8 cellular contexts compared by ENCODE assay signal in genomic region chr6:43454290-43455033, GRCh38. TPM values are rescaled to one million over a fixed set of nuclear protein-coding genes. Genes with fewer than 3 reads are reported as not detected.
DNase-seq lines count a peak whose midpoint lies in the region; ATAC-seq and TF ChIP-seq lines count a peak whose summit lies in the region.

No MANE protein-coding gene starts in this region.

- peak overlapping the region; percentile 80 for H3K4me2 ChIP-seq in Karpas-422 (ENCODE audit: low read depth, low read length, poor library complexity, severe bottlenecking)

- peak overlapping the region; percentile 72 for H3K4me3 ChIP-seq in Karpas-422 (ENCODE audit: low read length)

- no peaks in the 10 kb centered on the region for H4K20me1 ChIP-seq in Karpas-422 (ENCODE audit: insufficient read depth, low read depth, low read length)

- no peak overlapping the region for H2AFZ ChIP-seq in Karpas-422 (ENCODE audit: low read length)

- H3K9ac ChIP-seq in Karpas-422 (ENCODE audit: low read length), result peak overlapping the region; percentile 69

- H3K27ac ChIP-seq in Karpas-422 (ENCODE audit: low read length) (no peak overlapping the region), substantia nigra (ENCODE audit: low read depth, low read length, poor library complexity, severe bottlenecking) (peak overlapping the region; percentile 43)

- peak; percentile 93 for TF ChIP-seq CTCF in GM13976 (IDR thresholded peaks at IDR 0.05; ENCODE audit: borderline replicate concordance, control extremely low read depth, extremely low read depth, insufficient read depth, missing control alignments)

- H3K27ac Mint-ChIP-seq in activated naive CD4-positive, alpha-beta T cell treated with anti-CD3 and anti-CD28 coated beads, Interleukin-2, amount 50 U/mL, for 72 hours, result no peak overlapping the region

- H3K79me2 ChIP-seq in Karpas-422 (ENCODE audit: low read length), result no peaks in the 10 kb centered on the region

- peaks cover 0 to 6% of the 10 kb centered on the region in 2 donors for H3K36me3 Mint-ChIP-seq in activated naive CD4-positive, alpha-beta T cell treated with anti-CD3 and anti-CD28 coated beads, Interleukin-2, amount 50 U/mL, for 72 hours

- H3K4me1 ChIP-seq in Karpas-422 (ENCODE audit: low read length), result peaks cover 12% of the 10 kb centered on the region

- peaks cover 5% of the 10 kb centered on the region; the same call in 1 of the 2 replicates for H3K36me3 ChIP-seq in Karpas-422 (ENCODE audit: insufficient read depth, low read length)

- ATAC-seq in activated naive CD4-positive, alpha-beta T cell treated with anti-CD3 and anti-CD28 coated beads, Interleukin-2, amount 50 U/mL, for 72 hours, result peak; percentile 68 to 83
- no peak for ATAC-seq in GM21423 (IDR thresholded peaks at IDR 0.05; ENCODE audit: unreplicated experiment)

- H3K27me3 ChIP-seq in Karpas-422 (ENCODE audit: low read length), result no peaks in the 10 kb centered on the region

- no peaks in the 10 kb centered on the region for H3K9me3 ChIP-seq in Karpas-422 (ENCODE audit: low read length)

- H3K9me2 ChIP-seq in Karpas-422 (replicated peaks; ENCODE audit: insufficient read depth, low read length), result no peaks in the 10 kb centered on the region

- DNase-seq in GM13976 (ENCODE audit: low spot score), result peak; percentile 88
- DNase-seq in Karpas-422, result peak; percentile 80
- DNase-seq in SKM-1 (lab: John Stamatoyannopoulos, UW; ENCODE audit: unreplicated experiment), result peak; percentile 33
- peak; percentile 80 to 83 for DNase-seq in activated naive CD4-positive, alpha-beta T cell treated with anti-CD3 and anti-CD28 coated beads, Interleukin-2, amount 50 U/mL, for 72 hours (ENCODE audit: low spot score in 2 of 2)
- peak; percentile 84 for DNase-seq in glomerular visceral epithelial cell (ENCODE audit: extremely low spot score)
- DNase-seq in nucleus accumbens (lab: John Stamatoyannopoulos, UW), result peak in 53 of 56 donors; percentile 15 to 87 (median 64)
- peak; percentile 14 to 92 (median 73) for DNase-seq in substantia nigra (lab: John Stamatoyannopoulos, UW)

- H3K9me3 Mint-ChIP-seq in activated naive CD4-positive, alpha-beta T cell treated with anti-CD3 and anti-CD28 coated beads, Interleukin-2, amount 50 U/mL, for 72 hours, result peaks cover 0 to 4% of the 10 kb centered on the region in 2 donors

- in situ Hi-C loops in GM13976 (cut with MboI; ENCODE audit: low sequenced_read_pairs, unreplicated experiment), result no loop called here

RNA-seq across cellular contexts. Expression of gene DLK2, which starts 0.9 kb away (rescaled TPM):
- 1.5 and 3.1 TPM in 2 replicates for total RNA-seq in Karpas-422 (2014; rRNA removed; shearing (Covaris generic); ENCODE audit: low replicate concordance)
- 1 to 10 TPM in 1 of 2 donors, under 1 TPM in 1; 0.18 to 3.4 TPM for total RNA-seq in activated naive CD4-positive, alpha-beta T cell treated with anti-CD3 and anti-CD28 coated beads, Interleukin-2, amount 50 U/mL, for 72 hours

RNA-seq across cellular contexts. Expression of gene TJAP1, which starts 22.9 kb away (rescaled TPM):
- 16.3 and 17.3 TPM in 2 replicates for total RNA-seq in Karpas-422 (2014; rRNA removed; shearing (Covaris generic); ENCODE audit: low replicate concordance)
- total RNA-seq in activated naive CD4-positive, alpha-beta T cell treated with anti-CD3 and anti-CD28 coated beads, Interleukin-2, amount 50 U/mL, for 72 hours, result 10 to 100 TPM; 23.0 to 35.0 TPM

RNA-seq across cellular contexts. Expression of gene ABCC10, which starts 27.1 kb away (rescaled TPM):
- total RNA-seq in Karpas-422 (2014; rRNA removed; shearing (Covaris generic); ENCODE audit: low replicate concordance), result 33.5 and 44.4 TPM in 2 replicates
- total RNA-seq in activated naive CD4-positive, alpha-beta T cell treated with anti-CD3 and anti-CD28 coated beads, Interleukin-2, amount 50 U/mL, for 72 hours, result 10 to 100 TPM; 30.2 to 46.2 TPM

RNA-seq across cellular contexts. Expression of gene LRRC73, which starts 55.7 kb away (rescaled TPM):
- 0.19 and 0.69 TPM in 2 replicates for total RNA-seq in Karpas-422 (2014; rRNA removed; shearing (Covaris generic); ENCODE audit: low replicate concordance)
- under 1 TPM; 0.12 to 0.48 TPM for total RNA-seq in activated naive CD4-positive, alpha-beta T cell treated with anti-CD3 and anti-CD28 coated beads, Interleukin-2, amount 50 U/mL, for 72 hours

Comparison
In these comparisons a context has a peak if more than half of its experiments do, and no peak if none do; other contexts are left out.
1. DNase-seq: peak in every context shown above with its lines; median percentile 88 in GM13976; 84 in glomerular visceral epithelial cell; 82 in activated naive CD4-positive, alpha-beta T cell treated with anti-CD3 and anti-CD28 coated beads, Interleukin-2, amount 50 U/mL, for 72 hours; 80 in Karpas-422; 73 in substantia nigra; 64 in nucleus accumbens; 33 in SKM-1.